In genomic region chr14:34020014-34020413, GRCh38 we compare ENCODE assay signal across 16 cellular contexts.
"Had no signal": no experiment of that assay in that cellular context is flagged by ENCODE, and none has a peak within 500 bp of the region (broad histone marks: within the 10 kb centered on the region; RNA-seq: fewer than 3 reads in every experiment).

No MANE protein-coding gene starts in this region.

- H3K4me1 ChIP-seq: breast epithelium, uterus had no signal

- H3K27me3 ChIP-seq: breast epithelium, sigmoid colon, uterus had no signal

- ATAC-seq: activated naive CD4-positive, alpha-beta T cell treated with anti-CD3 and anti-CD28 coated beads, Interleukin-2, amount 50 U/mL, for 72 hours; left lobe of liver; stimulated activated naive B cell treated with anti-CD40 and anti-IgM and Interleukin-4, amounts not matched to agents 10 μg/mL and 1 μg/mL and 100 μg/mL, for 72 hours had no signal

- DNase-seq: activated CD4-positive, alpha-beta T cell treated with anti-CD3 and anti-CD28 coated beads for 48 hours; activated T-cell treated with anti-CD3 and anti-CD28 coated beads, Interleukin-2, amount 50 U/mL, for 1 hour; endodermal cell; kidney; naive thymus-derived CD4-positive, alpha-beta T cell; occipital lobe; sigmoid colon; stimulated activated CD4-positive, alpha-beta T cell treated with anti-CD3 and anti-CD28 coated beads, Interleukin-15, amount 100 ng/mL, for 24 hours; stimulated activated naive B cell treated with anti-CD40 and anti-IgM and Interleukin-4, amounts not matched to agents 10 μg/mL and 1 μg/mL and 100 μg/mL, for 72 hours; trophoblast cell had no signal

- H3K9me3 ChIP-seq: breast epithelium, sigmoid colon, uterus had no signal

- H3K27ac ChIP-seq: breast epithelium, coronary artery had no signal

- H3K4me3 ChIP-seq: breast epithelium, coronary artery, sigmoid colon, smooth muscle cell, uterus had no signal

- H3K36me3 ChIP-seq: breast epithelium, sigmoid colon, uterus had no signal
